Comparison of ENCODE assay signal across 1 cellular context in the genomic region with DNA sequence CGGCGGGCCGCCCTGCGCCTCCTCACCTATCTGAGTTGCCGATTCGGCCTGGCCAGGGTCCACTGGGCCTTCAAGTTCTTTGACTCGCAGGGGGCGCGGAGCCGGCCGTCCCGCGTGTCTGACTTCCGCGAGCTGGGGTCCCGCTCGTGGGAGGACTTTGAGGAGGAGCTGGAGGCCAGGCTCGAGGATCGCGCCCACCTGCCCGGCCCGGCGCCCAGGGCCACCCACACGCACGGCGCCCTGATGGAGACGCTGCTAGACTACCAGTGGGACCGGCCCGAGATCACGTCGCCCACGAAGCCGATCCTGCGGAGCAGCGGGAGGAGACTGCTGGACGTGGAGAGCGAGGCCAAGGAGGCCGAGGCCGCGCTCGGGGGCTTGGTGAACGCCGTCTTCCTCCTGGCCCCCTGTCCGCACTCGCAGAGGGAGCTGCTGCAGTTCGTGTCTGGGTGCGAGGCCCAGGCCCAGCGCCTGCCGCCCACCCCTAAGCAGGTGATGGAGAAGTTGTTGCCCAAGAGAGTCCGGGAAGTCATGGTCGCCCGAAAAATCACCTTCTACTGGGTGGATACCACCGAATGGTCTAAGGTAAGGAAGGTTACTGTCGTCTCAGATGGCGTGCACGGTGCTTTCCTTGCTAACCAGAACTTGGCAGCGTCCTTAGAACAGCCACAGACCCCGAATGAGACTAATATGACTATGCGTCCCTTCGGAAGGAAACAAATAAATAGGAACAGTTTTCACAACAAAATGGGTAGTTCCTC.
TF ChIP-seq lines count a peak whose summit lies in the region.

No MANE protein-coding gene starts in this region.

TF ChIP-seq in SK-N-SH, 30 proteins besides CTCF, POLR2A, EP300 and RAD21:
- TF ChIP-seq, protein P1, sequence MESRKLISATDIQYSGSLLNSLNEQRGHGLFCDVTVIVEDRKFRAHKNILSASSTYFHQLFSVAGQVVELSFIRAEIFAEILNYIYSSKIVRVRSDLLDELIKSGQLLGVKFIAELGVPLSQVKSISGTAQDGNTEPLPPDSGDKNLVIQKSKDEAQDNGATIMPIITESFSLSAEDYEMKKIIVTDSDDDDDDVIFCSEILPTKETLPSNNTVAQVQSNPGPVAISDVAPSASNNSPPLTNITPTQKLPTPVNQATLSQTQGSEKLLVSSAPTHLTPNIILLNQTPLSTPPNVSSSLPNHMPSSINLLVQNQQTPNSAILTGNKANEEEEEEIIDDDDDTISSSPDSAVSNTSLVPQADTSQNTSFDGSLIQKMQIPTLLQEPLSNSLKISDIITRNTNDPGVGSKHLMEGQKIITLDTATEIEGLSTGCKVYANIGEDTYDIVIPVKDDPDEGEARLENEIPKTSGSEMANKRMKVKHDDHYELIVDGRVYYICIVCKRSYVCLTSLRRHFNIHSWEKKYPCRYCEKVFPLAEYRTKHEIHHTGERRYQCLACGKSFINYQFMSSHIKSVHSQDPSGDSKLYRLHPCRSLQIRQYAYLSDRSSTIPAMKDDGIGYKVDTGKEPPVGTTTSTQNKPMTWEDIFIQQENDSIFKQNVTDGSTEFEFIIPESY (IDR thresholded peaks at IDR 0.05; ENCODE audit: borderline replicate concordance, low read depth) = no peak
- TF ChIP-seq, protein P2, sequence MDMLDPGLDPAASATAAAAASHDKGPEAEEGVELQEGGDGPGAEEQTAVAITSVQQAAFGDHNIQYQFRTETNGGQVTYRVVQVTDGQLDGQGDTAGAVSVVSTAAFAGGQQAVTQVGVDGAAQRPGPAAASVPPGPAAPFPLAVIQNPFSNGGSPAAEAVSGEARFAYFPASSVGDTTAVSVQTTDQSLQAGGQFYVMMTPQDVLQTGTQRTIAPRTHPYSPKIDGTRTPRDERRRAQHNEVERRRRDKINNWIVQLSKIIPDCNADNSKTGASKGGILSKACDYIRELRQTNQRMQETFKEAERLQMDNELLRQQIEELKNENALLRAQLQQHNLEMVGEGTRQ (IDR thresholded peaks at IDR 0.05; ENCODE audit: borderline replicate concordance, low read depth, low read length) = no peak
- TF ChIP-seq SIN3A (IDR thresholded peaks at IDR 0.05; ENCODE audit: borderline replicate concordance, low read depth, low read length) (no peak), NRF1 (IDR thresholded peaks at IDR 0.05; ENCODE audit: low read depth, low read length) (no peak), RCOR1 (IDR thresholded peaks at IDR 0.05; ENCODE audit: low read length) (no peak), GATA2 (CRISPR knock-in tag; IDR thresholded peaks at IDR 0.05) (no peak), POLR2AphosphoS5 (IDR thresholded peaks at IDR 0.05; ENCODE audit: low read depth, low read length) (no peak), FOXJ3 (CRISPR knock-in tag; IDR thresholded peaks at IDR 0.05) (no peak), TEAD4 (IDR thresholded peaks at IDR 0.05; ENCODE audit: borderline replicate concordance, insufficient read depth) (no peak), MEF2A (IDR thresholded peaks at IDR 0.05; ENCODE audit: borderline replicate concordance, low read depth) (no peak), JUND (IDR thresholded peaks at IDR 0.05) (no peak), YY1 (IDR thresholded peaks at IDR 0.05; ENCODE audit: low read depth) (no peak), GABPA (IDR thresholded peaks at IDR 0.05; ENCODE audit: low read depth) (no peak), NFIC (IDR thresholded peaks at IDR 0.05; ENCODE audit: borderline replicate concordance) (no peak), SMC3 (IDR thresholded peaks at IDR 0.05; ENCODE audit: low read depth, low read length) (no peak)
- TF ChIP-seq, protein P3, sequence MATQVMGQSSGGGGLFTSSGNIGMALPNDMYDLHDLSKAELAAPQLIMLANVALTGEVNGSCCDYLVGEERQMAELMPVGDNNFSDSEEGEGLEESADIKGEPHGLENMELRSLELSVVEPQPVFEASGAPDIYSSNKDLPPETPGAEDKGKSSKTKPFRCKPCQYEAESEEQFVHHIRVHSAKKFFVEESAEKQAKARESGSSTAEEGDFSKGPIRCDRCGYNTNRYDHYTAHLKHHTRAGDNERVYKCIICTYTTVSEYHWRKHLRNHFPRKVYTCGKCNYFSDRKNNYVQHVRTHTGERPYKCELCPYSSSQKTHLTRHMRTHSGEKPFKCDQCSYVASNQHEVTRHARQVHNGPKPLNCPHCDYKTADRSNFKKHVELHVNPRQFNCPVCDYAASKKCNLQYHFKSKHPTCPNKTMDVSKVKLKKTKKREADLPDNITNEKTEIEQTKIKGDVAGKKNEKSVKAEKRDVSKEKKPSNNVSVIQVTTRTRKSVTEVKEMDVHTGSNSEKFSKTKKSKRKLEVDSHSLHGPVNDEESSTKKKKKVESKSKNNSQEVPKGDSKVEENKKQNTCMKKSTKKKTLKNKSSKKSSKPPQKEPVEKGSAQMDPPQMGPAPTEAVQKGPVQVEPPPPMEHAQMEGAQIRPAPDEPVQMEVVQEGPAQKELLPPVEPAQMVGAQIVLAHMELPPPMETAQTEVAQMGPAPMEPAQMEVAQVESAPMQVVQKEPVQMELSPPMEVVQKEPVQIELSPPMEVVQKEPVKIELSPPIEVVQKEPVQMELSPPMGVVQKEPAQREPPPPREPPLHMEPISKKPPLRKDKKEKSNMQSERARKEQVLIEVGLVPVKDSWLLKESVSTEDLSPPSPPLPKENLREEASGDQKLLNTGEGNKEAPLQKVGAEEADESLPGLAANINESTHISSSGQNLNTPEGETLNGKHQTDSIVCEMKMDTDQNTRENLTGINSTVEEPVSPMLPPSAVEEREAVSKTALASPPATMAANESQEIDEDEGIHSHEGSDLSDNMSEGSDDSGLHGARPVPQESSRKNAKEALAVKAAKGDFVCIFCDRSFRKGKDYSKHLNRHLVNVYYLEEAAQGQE (IDR thresholded peaks at IDR 0.05; ENCODE audit: low read depth, low read length) = no peak
- TF ChIP-seq, protein P4, sequence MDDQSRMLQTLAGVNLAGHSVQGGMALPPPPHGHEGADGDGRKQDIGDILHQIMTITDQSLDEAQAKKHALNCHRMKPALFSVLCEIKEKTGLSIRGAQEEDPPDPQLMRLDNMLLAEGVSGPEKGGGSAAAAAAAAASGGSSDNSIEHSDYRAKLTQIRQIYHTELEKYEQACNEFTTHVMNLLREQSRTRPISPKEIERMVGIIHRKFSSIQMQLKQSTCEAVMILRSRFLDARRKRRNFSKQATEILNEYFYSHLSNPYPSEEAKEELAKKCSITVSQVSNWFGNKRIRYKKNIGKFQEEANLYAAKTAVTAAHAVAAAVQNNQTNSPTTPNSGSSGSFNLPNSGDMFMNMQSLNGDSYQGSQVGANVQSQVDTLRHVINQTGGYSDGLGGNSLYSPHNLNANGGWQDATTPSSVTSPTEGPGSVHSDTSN (IDR thresholded peaks at IDR 0.05) = no peak
- TF ChIP-seq, protein P5, sequence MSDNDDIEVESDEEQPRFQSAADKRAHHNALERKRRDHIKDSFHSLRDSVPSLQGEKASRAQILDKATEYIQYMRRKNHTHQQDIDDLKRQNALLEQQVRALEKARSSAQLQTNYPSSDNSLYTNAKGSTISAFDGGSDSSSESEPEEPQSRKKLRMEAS (IDR thresholded peaks at IDR 0.05; ENCODE audit: low read depth) = no peak
- TF ChIP-seq, protein P6, sequence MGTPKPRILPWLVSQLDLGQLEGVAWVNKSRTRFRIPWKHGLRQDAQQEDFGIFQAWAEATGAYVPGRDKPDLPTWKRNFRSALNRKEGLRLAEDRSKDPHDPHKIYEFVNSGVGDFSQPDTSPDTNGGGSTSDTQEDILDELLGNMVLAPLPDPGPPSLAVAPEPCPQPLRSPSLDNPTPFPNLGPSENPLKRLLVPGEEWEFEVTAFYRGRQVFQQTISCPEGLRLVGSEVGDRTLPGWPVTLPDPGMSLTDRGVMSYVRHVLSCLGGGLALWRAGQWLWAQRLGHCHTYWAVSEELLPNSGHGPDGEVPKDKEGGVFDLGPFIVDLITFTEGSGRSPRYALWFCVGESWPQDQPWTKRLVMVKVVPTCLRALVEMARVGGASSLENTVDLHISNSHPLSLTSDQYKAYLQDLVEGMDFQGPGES (IDR thresholded peaks at IDR 0.05; ENCODE audit: low read depth, low read length) = no peak
- TF ChIP-seq, protein P7, sequence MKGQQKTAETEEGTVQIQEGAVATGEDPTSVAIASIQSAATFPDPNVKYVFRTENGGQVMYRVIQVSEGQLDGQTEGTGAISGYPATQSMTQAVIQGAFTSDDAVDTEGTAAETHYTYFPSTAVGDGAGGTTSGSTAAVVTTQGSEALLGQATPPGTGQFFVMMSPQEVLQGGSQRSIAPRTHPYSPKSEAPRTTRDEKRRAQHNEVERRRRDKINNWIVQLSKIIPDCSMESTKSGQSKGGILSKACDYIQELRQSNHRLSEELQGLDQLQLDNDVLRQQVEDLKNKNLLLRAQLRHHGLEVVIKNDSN (IDR thresholded peaks at IDR 0.05; ENCODE audit: borderline replicate concordance, low read depth) = no peak
